Comparison of ENCODE assay signal across 15 cellular contexts in the genomic region with DNA sequence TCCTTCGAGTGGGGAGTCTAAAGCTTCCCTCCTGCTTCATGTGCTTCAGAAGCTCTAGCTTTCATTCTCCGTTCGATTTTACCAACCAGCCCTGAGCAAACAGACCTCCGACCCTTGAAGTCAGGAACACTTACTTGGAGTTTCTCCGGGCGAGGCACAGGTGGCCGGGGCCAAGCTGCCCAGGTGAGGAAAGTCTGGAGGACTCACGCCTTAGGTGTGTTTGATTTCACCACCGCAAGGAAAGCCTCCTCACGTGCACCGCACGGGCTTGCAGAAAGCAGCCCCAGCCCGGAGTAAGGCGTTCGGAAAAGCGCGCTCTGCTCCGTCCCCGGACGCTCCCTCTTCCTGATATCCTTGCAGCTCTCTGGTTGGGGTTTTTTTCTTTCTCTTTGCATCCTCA. TPM values are rescaled to one million over a fixed set of nuclear protein-coding genes. Genes with fewer than 3 reads are reported as not detected.
"Had no signal": no experiment of that assay in that cellular context is flagged by ENCODE, and none has a peak within 500 bp of the region (broad histone marks: within the 10 kb centered on the region; RNA-seq: fewer than 3 reads in every experiment).

No MANE protein-coding gene starts in this region.

- H3K4me1 ChIP-seq: ascending aorta, neural progenitor cell, pancreas, tibial artery had no signal

- H3K4me3 ChIP-seq: ascending aorta, hepatocyte, neural progenitor cell, pancreas, tibial artery had no signal

- H3K27me3 ChIP-seq: ascending aorta, neural progenitor cell, pancreas had no signal

- ATAC-seq: activated CD8-positive, alpha-beta T cell treated with anti-CD3 and anti-CD28 coated beads for 36 hours; activated naive CD8-positive, alpha-beta T cell treated with anti-CD3 and anti-CD28 coated beads, Interleukin-2, amount 50 U/mL, for 24 hours; pancreas had no signal

- DNase-seq: activated CD4-positive, alpha-beta T cell treated with anti-CD3 and anti-CD28 coated beads for 1 hour; activated CD8-positive, alpha-beta memory T cell treated with anti-CD3 and anti-CD28 coated beads, Interleukin-2, amount 50 U/mL, for 4 hours; activated CD8-positive, alpha-beta T cell treated with anti-CD3 and anti-CD28 coated beads for 36 hours; activated naive CD4-positive, alpha-beta T cell treated with Interleukin-2 at 50 U/mL for 16 hours; activated naive CD8-positive, alpha-beta T cell treated with anti-CD3 and anti-CD28 coated beads, Interleukin-2, amount 50 U/mL, for 24 hours; effector CD8-positive, alpha-beta T cell; kidney; SHP77 treated with DMSO at 0.1 percent for 48 hours had no signal

- H3K9me3 ChIP-seq: ascending aorta, pancreas, tibial artery had no signal

- H3K27ac ChIP-seq: ascending aorta, hepatocyte, neural progenitor cell, pancreas, tibial artery had no signal

- H3K36me3 ChIP-seq: ascending aorta, neural progenitor cell, pancreas, tibial artery had no signal

- H3K9ac ChIP-seq: neural progenitor cell had no signal

RNA-seq across cellular contexts. Expression of a gene that starts 30.1 kb away (rescaled TPM):
- total RNA-seq: activated CD8-positive, alpha-beta T cell treated with anti-CD3 and anti-CD28 coated beads for 36 hours; ascending aorta; hepatocyte; kidney; pancreas; renal cortical epithelial cell; T-helper 2 cell treated with Interferon-gamma antibody and Interleukin-4, amounts not matched to agents 100 ng/mL and 5 ng/mL, for 36 hours had no signal
